Comparison of ENCODE assay signal across 20 cellular contexts in genomic region chr2:105541189-105542050, GRCh38.
DNase-seq lines count a peak whose midpoint lies in the region; ATAC-seq, FAIRE-seq and TF ChIP-seq lines count a peak whose summit lies in the region.
"Had no signal": no experiment of that assay in that cellular context is flagged by ENCODE, and none has a peak within 500 bp of the region (broad histone marks: within the 10 kb centered on the region; RNA-seq: fewer than 3 reads in every experiment).

No MANE protein-coding gene starts in this region.

- TF ChIP-seq CTCF in H1 (IDR thresholded peaks at IDR 0.05; ENCODE audit: control extremely low read depth in 1 of 3, insufficient read depth in 1 of 3, low read depth in 1 of 3, low read length in 3 of 3), result no peak
- no peak for TF ChIP-seq CTCF in HepG2 (CRISPR knock-in tag; IDR thresholded peaks at IDR 0.05)

- no peak overlapping the region for H2BK20ac ChIP-seq in H1 (ENCODE audit: low read length)

- no peak overlapping the region for H3K56ac ChIP-seq in H1 (replicated peaks; ENCODE audit: insufficient read length, low read depth, low read length)

- intact Hi-C loops in HepG2 (cut with micrococcal nuclease; ENCODE audit: unreplicated experiment), result no loop called here

- no peak overlapping the region for H4K8ac ChIP-seq in H1 (ENCODE audit: extremely low read depth, insufficient read depth, low read length)

- TF ChIP-seq EP300 in H1 (IDR thresholded peaks at IDR 0.05; ENCODE audit: borderline replicate concordance in 1 of 2, low read depth in 2 of 2, low read length in 2 of 2) (no peak), HepG2 (IDR thresholded peaks at IDR 0.05; ENCODE audit: low read depth in 2 of 2, low read length in 2 of 2) (no peak), HepG2 (CRISPR knock-in tag; IDR thresholded peaks at IDR 0.05; ENCODE audit: borderline replicate concordance) (no peak)

- peak overlapping the region; percentile 41; the same call in 1 of the 2 replicates for H2BK12ac ChIP-seq in H1 (ENCODE audit: low read depth, low read length)

- H3K27ac ChIP-seq in H1 (ENCODE audit: low read depth, low read length), result no peak overlapping the region
- no peak overlapping the region for H3K27ac ChIP-seq in HepG2 (ENCODE audit: extremely low read length, insufficient read depth, low read length)
- H3K27ac ChIP-seq: spleen had no signal

- DNase-seq in AG20443 (ENCODE audit: low spot score), result peak; percentile 2
- DNase-seq in HT1080 (ENCODE audit: low read depth), result peak; percentile 20
- DNase-seq in H1 (ENCODE audit: low read depth in 1 of 2, low spot score in 2 of 2), result peak in 1 of 2 experiments; percentile 22
- DNase-seq in myocyte (ENCODE audit: low read depth), result peak; percentile 57
- no peak for DNase-seq in NCI-H510A (lab: John Stamatoyannopoulos, UW)
- DNase-seq in iPS-NIHi7 (ENCODE audit: extremely low spot score), result no peak
- DNase-seq in HepG2 (ENCODE audit: low spot score), result no peak
- DNase-seq: activated gamma-delta T cell treated with Interleukin-2 at 50 U/mL for 16 hours; amniotic stem cell; CD4-positive, alpha-beta memory T cell; H9; MM.1S; NCI-H1436 treated with DMSO at 0.1 percent for 48 hours; NCI-H2171; NCI-H774; spleen; T1000 had no signal

- H2BK5ac ChIP-seq in H1 (ENCODE audit: low read depth, low read length), result no peak overlapping the region

- no peak for TF ChIP-seq POLR2A in H1 (IDR thresholded peaks at IDR 0.05; ENCODE audit: control extremely low read depth in 1 of 2, low read depth in 2 of 2, low read length in 2 of 2)
- TF ChIP-seq POLR2A in HepG2 (IDR thresholded peaks at IDR 0.05; ENCODE audit: insufficient read depth in 1 of 2, low read depth in 2 of 2, low read length in 2 of 2), result no peak

- no peak overlapping the region for H2BK15ac ChIP-seq in H1 (ENCODE audit: low read length)

- no peaks in the 10 kb centered on the region for H4K20me1 ChIP-seq in H1 (replicated peaks in 1 of 2; ENCODE audit: control insufficient read depth in 1 of 2, insufficient read depth in 2 of 2, low read length in 2 of 2)
- H4K20me1 ChIP-seq in HepG2 (ENCODE audit: insufficient read depth, low read length), result no peaks in the 10 kb centered on the region

- H3K14ac ChIP-seq in H1 (ENCODE audit: insufficient read length), result no peak overlapping the region

- no TSS peak for BruUV-seq in HepG2 (replicated peaks; lab: Mats Ljungman, UMichigan)

- TF ChIP-seq RAD21 in H1 (IDR thresholded peaks at IDR 0.05 in 1 of 2, conservative IDR thresholded peaks at IDR 0.05 in 1 of 2; ENCODE audit: low read depth in 2 of 2, low read length in 2 of 2), result no peak
- TF ChIP-seq RAD21 in HepG2 (CRISPR knock-in tag; IDR thresholded peaks at IDR 0.05), result no peak

- in situ Hi-C loops in HepG2 (cut with HindIII; ENCODE audit: extremely low pct_ligation_motif_present, low pct_unique_long_range_greater_than_20kb), result no loop called here

- POLR2A ChIA-PET in H1 (lab: Charles Lee; ENCODE audit: partially characterized antibody), result no interaction called here
- POLR2A ChIA-PET in HepG2 (lab: Yijun Ruan, JAX), result no interaction called here

- no peak overlapping the region for H3K4me2 ChIP-seq in H1 (ENCODE audit: insufficient read depth in 1 of 2, low read depth in 2 of 2, low read length in 2 of 2)
- no peak overlapping the region for H3K4me2 ChIP-seq in HepG2 (ENCODE audit: low read depth, low read length)

- H3K4me1 ChIP-seq in H1 (replicated peaks in 1 of 4; ENCODE audit: control insufficient read depth in 3 of 4, insufficient read depth in 4 of 4, low read length in 3 of 4) (no peaks in the 10 kb centered on the region; a peak in 1 of 7 replicates), HepG2 (ENCODE audit: insufficient read depth, low read length) (no peaks in the 10 kb centered on the region)

- no peaks in the 10 kb centered on the region for H3K79me2 ChIP-seq in H1 (ENCODE audit: control insufficient read depth in 1 of 2, insufficient read depth in 2 of 2, low read length in 2 of 2)
- no peaks in the 10 kb centered on the region for H3K79me2 ChIP-seq in HepG2 (ENCODE audit: insufficient read depth, low read length)

- H2BK120ac ChIP-seq in H1 (replicated peaks; ENCODE audit: low read depth, low read length), result no peak overlapping the region

- CTCF ChIA-PET in H1 (lab: Charles Lee; ENCODE audit: partially characterized antibody) (interaction anchor here (0.6 kb wide), 1 partner anchor 14 kb away, joined by 3 read pairs; no protein-coding TSS in a partner anchor), HepG2 (lab: Yijun Ruan, JAX; ENCODE audit: low intra/inter-chr PET ratio, low total read pairs) (no interaction called here)

- H2AK5ac ChIP-seq in H1 (ENCODE audit: low read depth, low read length), result no peak overlapping the region

- H3K4ac ChIP-seq in H1 (replicated peaks; ENCODE audit: insufficient read length, low read depth, low read length), result no peak overlapping the region

- no peaks in the 10 kb centered on the region for H3K79me1 ChIP-seq in H1 (ENCODE audit: low read depth, low read length)

- H3K27me3 ChIP-seq in H1 (replicated peaks in 1 of 4; ENCODE audit: control insufficient read depth in 3 of 4, extremely low read depth in 1 of 4, insufficient read depth in 3 of 4, low read length in 3 of 4) (no peaks in the 10 kb centered on the region), HepG2 (ENCODE audit: control insufficient read depth in 1 of 2, insufficient read depth in 2 of 2, low read length in 2 of 2) (peaks cover 2 to 47% of the 10 kb centered on the region in 2 experiments; a peak in 3 of 5 replicates)

- H3K23ac ChIP-seq in H1 (ENCODE audit: insufficient read length), result no peak overlapping the region

- H4K5ac ChIP-seq in H1 (ENCODE audit: insufficient read length, low read depth, low read length), result no peak overlapping the region

- H3K9me3 ChIP-seq in H1 (ENCODE audit: insufficient read depth in 2 of 2, low read depth in 1 of 2, low read length in 1 of 2) (no peaks in the 10 kb centered on the region), HepG2 (ENCODE audit: low read length) (no peaks in the 10 kb centered on the region)
- H3K9me3 ChIP-seq: spleen had no signal

- H3K23me2 ChIP-seq in H1 (ENCODE audit: low read depth, low read length), result no peaks in the 10 kb centered on the region

- H3K9ac ChIP-seq in H1 (replicated peaks in 1 of 4; ENCODE audit: extremely low read depth in 1 of 4, low read depth in 3 of 4, low read length in 3 of 4), result no peak overlapping the region
- H3K9ac ChIP-seq in HepG2 (ENCODE audit: insufficient read depth, low read depth, low read length), result no peak overlapping the region

- H3K36me3 ChIP-seq in H1 (ENCODE audit: control insufficient read depth in 2 of 4, insufficient read depth in 4 of 4, low read length in 3 of 4) (no peaks in the 10 kb centered on the region), HepG2 (replicated peaks in 1 of 2; ENCODE audit: control insufficient read depth in 1 of 2, insufficient read depth in 2 of 2, low read length in 2 of 2) (no peaks in the 10 kb centered on the region)
- H3K36me3 ChIP-seq: spleen had no signal

- no peak for ATAC-seq in GM19452 (IDR thresholded peaks at IDR 0.05; ENCODE audit: unreplicated experiment)
- no peak for ATAC-seq in HepG2
- ATAC-seq: natural killer cell treated with Interleukin-12 subunit alpha and Interleukin-12 subunit beta and Interleukin-15 and Interleukin-18, amount 100 ng/mL, for 72 hours had no signal

- H2AFZ ChIP-seq in H1 (ENCODE audit: low read length), result no peak overlapping the region
- H2AFZ ChIP-seq in HepG2 (ENCODE audit: low read length), result no peak overlapping the region

- WGBS in H1 (ENCODE audit: extremely low coverage in 1 of 2, insufficient coverage in 1 of 2, insufficient read length in 1 of 2, insufficient replicate concordance in 2 of 2, low coverage in 1 of 2, low lambda C conversion rate in 2 of 2, missing lambda C conversion rate in 1 of 2), 2 experiments, result 91% methylated on average over 13 of the region's 13 CpGs; no CpG with 5 or more reads in 1 of the 2 experiments
- WGBS in HepG2 (ENCODE audit: low lambda C conversion rate), result 25% methylated on average over 13 of the region's 13 CpGs

- no peak overlapping the region for H4K91ac ChIP-seq in H1 (replicated peaks; ENCODE audit: insufficient read length, low read length)

- H3K4me3 ChIP-seq in H1 (ENCODE audit: extremely low read depth in 1 of 4, insufficient read depth in 2 of 4, low read depth in 3 of 4, low read length in 4 of 4) (no peak overlapping the region), HepG2 (replicated peaks in 1 of 3; ENCODE audit: insufficient read depth in 1 of 3, low read depth in 2 of 3, low read length in 3 of 3) (no peak overlapping the region)
- H3K4me3 ChIP-seq: spleen had no signal

- no peak for FAIRE-seq in H1 (lab: Jason Lieb, UNC)
- FAIRE-seq in HepG2 (lab: Jason Lieb, UNC), result no peak
- FAIRE-seq: islet of Langerhans had no signal

- H3K18ac ChIP-seq in H1 (ENCODE audit: extremely low read depth, low read length), result no peak overlapping the region

TF ChIP-seq in H1, 55 proteins besides CTCF, POLR2A, EP300 and RAD21 (continues in another document):
- TF ChIP-seq JUND (IDR thresholded peaks at IDR 0.05; ENCODE audit: low read length), result no peak
- no peak for TF ChIP-seq KDM4A (IDR thresholded peaks at IDR 0.05; ENCODE audit: low read depth, low read length, severe bottlenecking)
- TF ChIP-seq CREB1 (IDR thresholded peaks at IDR 0.05), result no peak
- TF ChIP-seq POU5F1 (IDR thresholded peaks at IDR 0.05; ENCODE audit: low read depth, low read length), result no peak
- TF ChIP-seq TBP (IDR thresholded peaks at IDR 0.05; ENCODE audit: low read depth, low read length), result no peak

TF ChIP-seq in HepG2, 621 proteins besides CTCF, POLR2A, EP300 and RAD21 (continues in another document):
- no peak for TF ChIP-seq ZBTB49 (CRISPR knock-in tag; IDR thresholded peaks at IDR 0.05; ENCODE audit: borderline replicate concordance)
- no peak for TF ChIP-seq DR1 (CRISPR knock-in tag; IDR thresholded peaks at IDR 0.05)
- TF ChIP-seq MYNN (CRISPR knock-in tag; IDR thresholded peaks at IDR 0.05; ENCODE audit: low read depth), result no peak
- TF ChIP-seq ELF4 (CRISPR knock-in tag; IDR thresholded peaks at IDR 0.05; ENCODE audit: borderline replicate concordance), result no peak

Comparison
In these comparisons a context has a peak if more than half of its experiments do, and no peak if none do; other contexts are left out.
1. DNase-seq: peak in AG20443 (single experiment), HT1080 (single experiment) and myocyte (single experiment); none in NCI-H510A (single experiment), iPS-NIHi7 (single experiment) and HepG2 (single experiment).